ENCODE assay signal across 18 cellular contexts in the genomic region with DNA sequence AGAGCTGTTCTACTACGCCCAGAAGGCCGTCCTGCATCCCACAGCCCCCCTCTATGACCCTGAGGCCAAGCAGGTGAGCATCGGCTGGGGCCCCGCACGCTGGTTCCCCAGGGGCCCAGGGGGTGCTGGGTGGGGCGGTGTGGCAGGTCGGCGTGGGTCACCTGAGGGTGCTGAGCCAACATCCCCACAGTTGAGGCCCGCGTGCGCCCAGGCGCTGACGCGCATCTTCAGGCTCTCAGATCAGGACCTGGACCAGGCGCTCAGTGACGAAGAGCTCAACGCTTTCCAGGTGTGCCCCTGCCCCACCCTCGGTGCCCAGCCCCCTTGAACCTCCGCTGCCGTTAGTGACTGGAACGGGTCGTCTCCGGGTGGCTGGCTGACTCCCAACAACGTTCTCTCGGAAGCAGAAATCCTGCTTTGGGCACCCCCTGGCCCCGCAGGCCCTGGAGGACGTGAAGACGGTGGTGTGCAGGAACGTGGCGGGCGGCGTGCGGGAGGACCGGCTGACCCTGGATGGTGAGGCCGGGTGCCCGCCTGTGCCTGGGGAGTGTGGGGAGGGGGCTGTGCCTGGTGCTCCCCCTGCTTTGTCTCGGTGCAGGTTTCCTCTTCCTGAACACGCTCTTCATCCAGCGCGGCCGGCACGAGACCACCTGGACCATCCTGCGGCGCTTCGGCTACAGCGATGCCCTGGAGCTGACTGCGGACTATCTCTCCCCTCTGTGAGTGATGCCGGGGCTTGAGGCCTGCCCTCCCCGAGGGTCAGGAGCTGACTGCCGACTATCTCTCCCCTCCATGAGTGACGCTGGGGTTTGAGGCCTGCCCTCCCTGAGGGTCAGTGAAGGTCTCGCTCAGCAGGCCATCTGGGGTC. TPM values are rescaled to one million over a fixed set of nuclear protein-coding genes. Genes with fewer than 3 reads are reported as not detected.
DNase-seq lines count a peak whose midpoint lies in the region; ATAC-seq and TF ChIP-seq lines count a peak whose summit lies in the region.
"Had no signal": no experiment of that assay in that cellular context is flagged by ENCODE, and none has a peak within 500 bp of the region (broad histone marks: within the 10 kb centered on the region; RNA-seq: fewer than 3 reads in every experiment).

No MANE protein-coding gene starts in this region.

- H3K4me3 Mint-ChIP-seq in activated naive CD8-positive, alpha-beta T cell = peak overlapping the region; percentile 56
- no peak overlapping the region for H3K4me3 Mint-ChIP-seq in activated naive CD8-positive, alpha-beta T cell treated with anti-CD3 and anti-CD28 coated beads for 36 hours
- H3K4me3 Mint-ChIP-seq in nephron progenitor cell = peak overlapping the region; percentile 78

- ATAC-seq in esophagus mucosa = no peak
- ATAC-seq: activated CD8-positive, alpha-beta T cell treated with anti-CD3 and anti-CD28 coated beads for 36 hours; HCT116; lower lobe of right lung; stimulated activated memory B cell treated with anti-CD40 and anti-IgM and Interleukin-4, amounts not matched to agents 10 μg/mL and 1 μg/mL and 100 μg/mL, for 72 hours had no signal

- TF ChIP-seq CTCF in RWPE1 (conservative IDR thresholded peaks at IDR 0.05; ENCODE audit: low read depth) (no peak), nephron progenitor cell (IDR thresholded peaks at IDR 0.05) (no peak)

- H3K27me3 Mint-ChIP-seq in activated naive CD8-positive, alpha-beta T cell = no peaks in the 10 kb centered on the region
- H3K27me3 Mint-ChIP-seq in activated naive CD8-positive, alpha-beta T cell treated with anti-CD3 and anti-CD28 coated beads for 36 hours = no peaks in the 10 kb centered on the region
- peaks cover 8% of the 10 kb centered on the region for H3K27me3 Mint-ChIP-seq in nephron progenitor cell (ENCODE audit: low read depth, poor library complexity)

- CTCF ChIA-PET in RWPE1 (lab: Yijun Ruan, JAX) = interaction anchor here (1.2 kb wide), 1 partner anchor 89 kb away, joined by 7 read pairs; no protein-coding TSS in a partner anchor

- H3K27ac ChIP-seq in RWPE1 = peak overlapping the region; percentile 94
- H3K27ac ChIP-seq: adrenal gland, lower lobe of right lung, WERI-Rb-1 had no signal

- peaks cover 9% of the 10 kb centered on the region for H3K4me1 Mint-ChIP-seq in activated naive CD8-positive, alpha-beta T cell (ENCODE audit: low read depth)
- H3K4me1 Mint-ChIP-seq in activated naive CD8-positive, alpha-beta T cell treated with anti-CD3 and anti-CD28 coated beads for 36 hours = peaks cover 5% of the 10 kb centered on the region
- peaks cover 12% of the 10 kb centered on the region for H3K4me1 Mint-ChIP-seq in nephron progenitor cell

- H3K27ac Mint-ChIP-seq in activated naive CD8-positive, alpha-beta T cell = no peak overlapping the region
- no peak overlapping the region for H3K27ac Mint-ChIP-seq in activated naive CD8-positive, alpha-beta T cell treated with anti-CD3 and anti-CD28 coated beads for 36 hours
- H3K27ac Mint-ChIP-seq in nephron progenitor cell = no peak overlapping the region
- H3K27ac Mint-ChIP-seq: stimulated activated memory B cell treated with anti-CD40 and anti-IgM and Interleukin-4, amounts not matched to agents 10 μg/mL and 1 μg/mL and 100 μg/mL, for 72 hours; T-helper 1 cell treated with Interleukin-12 subunit alpha and Interleukin-12 subunit beta and Interleukin-4 antibody, amounts not matched to agents 30 μg/mL and 1 μg/mL, for 36 hours had no signal

- no peak for DNase-seq in activated naive CD8-positive, alpha-beta T cell treated with anti-CD3 and anti-CD28 coated beads for 36 hours
- DNase-seq in RWPE1 (ENCODE audit: low spot score) (no peak), nephron progenitor cell (no peak), inferior parietal cortex (ENCODE audit: extremely low spot score) (no peak)
- DNase-seq: activated CD8-positive, alpha-beta T cell treated with anti-CD3 and anti-CD28 coated beads for 36 hours; adrenal gland; dermis blood vessel endothelial cell; hippocampal formation; lower lobe of right lung; MG63; NCI-H69; SHP77; WERI-Rb-1 had no signal

- POLR2A ChIA-PET in RWPE1 (lab: Yijun Ruan, JAX; ENCODE audit: low non-redundant PET) = interaction anchor here (0.6 kb wide), 1 partner anchor 52 kb away, joined by 3 read pairs; no protein-coding TSS in a partner anchor

- no peaks in the 10 kb centered on the region for H3K36me3 Mint-ChIP-seq in activated naive CD8-positive, alpha-beta T cell
- peaks cover 7% of the 10 kb centered on the region for H3K36me3 Mint-ChIP-seq in activated naive CD8-positive, alpha-beta T cell treated with anti-CD3 and anti-CD28 coated beads for 36 hours
- H3K36me3 Mint-ChIP-seq in nephron progenitor cell (ENCODE audit: low read depth) = no peaks in the 10 kb centered on the region

- H3K9me3 Mint-ChIP-seq in activated naive CD8-positive, alpha-beta T cell (ENCODE audit: low read depth) = no peaks in the 10 kb centered on the region
- H3K9me3 Mint-ChIP-seq in activated naive CD8-positive, alpha-beta T cell treated with anti-CD3 and anti-CD28 coated beads for 36 hours = no peaks in the 10 kb centered on the region
- no peaks in the 10 kb centered on the region for H3K9me3 Mint-ChIP-seq in nephron progenitor cell
- H3K9me3 Mint-ChIP-seq: activated CD8-positive, alpha-beta T cell treated with anti-CD3 and anti-CD28 coated beads for 36 hours; stimulated activated memory B cell treated with anti-CD40 and anti-IgM and Interleukin-4, amounts not matched to agents 10 μg/mL and 1 μg/mL and 100 μg/mL, for 72 hours; T-helper 1 cell treated with Interleukin-12 subunit alpha and Interleukin-12 subunit beta and Interleukin-4 antibody, amounts not matched to agents 30 μg/mL and 1 μg/mL, for 36 hours had no signal

RNA-seq across cellular contexts. Expression of gene RHOT2, which starts 2.8 kb away (rescaled TPM):
- 100 to 1,000 TPM; 123 to 128 TPM for total RNA-seq in activated naive CD8-positive, alpha-beta T cell treated with anti-CD3 and anti-CD28 coated beads for 36 hours
- total RNA-seq in esophagus mucosa = 58.7 TPM

RNA-seq across cellular contexts. Expression of gene RHBDL1, which starts 4.8 kb away (rescaled TPM):
- total RNA-seq in activated naive CD8-positive, alpha-beta T cell treated with anti-CD3 and anti-CD28 coated beads for 36 hours = under 1 TPM; 0.49 to 0.72 TPM
- total RNA-seq in esophagus mucosa = 1.0 TPM

RNA-seq across cellular contexts. Expression of gene STUB1, which starts 9.5 kb away (rescaled TPM):
- 10 to 100 TPM; 74.3 to 82.1 TPM for total RNA-seq in activated naive CD8-positive, alpha-beta T cell treated with anti-CD3 and anti-CD28 coated beads for 36 hours
- total RNA-seq in esophagus mucosa = 87.5 TPM

RNA-seq across cellular contexts. Expression of gene JMJD8, which starts 13.4 kb away (rescaled TPM):
- 10 to 100 TPM; 37.2 to 43.0 TPM for total RNA-seq in activated naive CD8-positive, alpha-beta T cell treated with anti-CD3 and anti-CD28 coated beads for 36 hours
- total RNA-seq in esophagus mucosa = 31.7 TPM

RNA-seq across cellular contexts. Expression of gene WDR24, which starts 19.5 kb away (rescaled TPM):
- 10 to 100 TPM; 20.8 to 21.7 TPM for total RNA-seq in activated naive CD8-positive, alpha-beta T cell treated with anti-CD3 and anti-CD28 coated beads for 36 hours
- 7.4 TPM for total RNA-seq in esophagus mucosa
